Comparison of ENCODE assay signal across 28 cellular contexts in the genomic region with DNA sequence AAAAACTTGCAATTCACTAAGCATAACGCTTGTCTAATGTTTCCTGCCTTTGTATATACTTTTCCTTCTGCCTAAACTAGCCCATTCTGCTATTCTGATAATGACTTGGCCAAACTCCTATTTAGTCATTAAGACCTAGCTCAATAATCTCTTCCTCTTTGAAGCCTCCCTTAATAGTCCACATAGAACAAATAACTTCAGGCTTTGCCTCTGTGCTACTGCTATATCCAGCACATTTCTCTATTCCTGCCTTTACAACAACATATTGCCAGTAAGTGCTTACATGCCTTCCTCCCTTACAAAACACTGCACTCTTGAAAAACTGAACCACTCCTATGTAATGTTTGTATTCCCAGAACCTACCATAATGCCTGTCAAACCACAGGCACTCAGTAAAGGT. TPM values are rescaled to one million over a fixed set of nuclear protein-coding genes. Genes with fewer than 3 reads are reported as not detected.
A peak's percentile ranks its signal among the peaks of the same experiment; 100 is the strongest.
DNase-seq lines count a peak whose midpoint lies in the region; ATAC-seq and TF ChIP-seq lines count a peak whose summit lies in the region.
"Had no signal": no experiment of that assay in that cellular context is flagged by ENCODE, and none has a peak within 500 bp of the region (broad histone marks: within the 10 kb centered on the region; RNA-seq: fewer than 3 reads in every experiment).

No MANE protein-coding gene starts in this region.

- no peak for TF ChIP-seq EP300 in esophagus muscularis mucosa (IDR thresholded peaks at IDR 0.05)

- peak overlapping the region; percentile 11 for H3K4me2 ChIP-seq in GM23248 (ENCODE audit: unreplicated experiment)

- WGBS in GM23248 (ENCODE audit: low coverage in 1 of 2, low lambda C conversion rate in 2 of 2, missing lambda C conversion rate in 2 of 2), 2 experiments: 91 to 100% methylated on average over 1 of the region's 1 CpG
- 61% methylated on average over 1 of the region's 1 CpG for WGBS in esophagus muscularis mucosa

- 0 out of 2 replicates have a peak, but pooled peaks cover 4% of the 10 kb centered on the region for H4K20me1 ChIP-seq in GM23248 (ENCODE audit: insufficient read depth)

- no peak for TF ChIP-seq CTCF in esophagus muscularis mucosa (IDR thresholded peaks at IDR 0.05)

- H3K4me3 ChIP-seq in GM23248: no peak overlapping the region
- no peak overlapping the region for H3K4me3 ChIP-seq in esophagus muscularis mucosa
- H3K4me3 ChIP-seq: breast epithelium, colonic mucosa, heart left ventricle, spleen had no signal

- H3K27ac ChIP-seq in GM23248 (no peak overlapping the region), esophagus muscularis mucosa (replicated peaks in 1 of 4) (no peak overlapping the region)
- H3K27ac ChIP-seq: colonic mucosa, foreskin keratinocyte had no signal

- H2AFZ ChIP-seq in GM23248: no peak overlapping the region

- H3K27me3 ChIP-seq in GM23248 (replicated peaks; ENCODE audit: insufficient read depth): no peaks in the 10 kb centered on the region
- H3K27me3 ChIP-seq in esophagus muscularis mucosa: no peaks in the 10 kb centered on the region
- H3K27me3 ChIP-seq: breast epithelium, colonic mucosa, foreskin keratinocyte, heart left ventricle, spleen had no signal

- H3K4me1 ChIP-seq in GM23248 (ENCODE audit: insufficient read depth) (peaks cover 37% of the 10 kb centered on the region), esophagus muscularis mucosa (peaks cover 0 to 18% (median 11%) of the 10 kb centered on the region in 4 donors)
- H3K4me1 ChIP-seq: breast epithelium, Caco-2, colonic mucosa, foreskin keratinocyte had no signal

- no peak overlapping the region for H3K9ac ChIP-seq in GM23248

- H3K9me3 ChIP-seq in GM23248 (ENCODE audit: low read depth) (no peaks in the 10 kb centered on the region), esophagus muscularis mucosa (no peaks in the 10 kb centered on the region)
- H3K9me3 ChIP-seq: breast epithelium, Caco-2, colonic mucosa, heart left ventricle, spleen had no signal

- H3F3A ChIP-seq in GM23248 (ENCODE audit: insufficient read depth): peaks cover 5% of the 10 kb centered on the region

- no peak for DNase-seq in GM23248
- peak; percentile 26 for DNase-seq in NCI-H2029 (lab: John Stamatoyannopoulos, UW)
- DNase-seq in dermis blood vessel endothelial cell: peak; percentile 14
- DNase-seq in renal cortical epithelial cell (ENCODE audit: low read depth): peak; percentile 29
- no peak for DNase-seq in esophagus muscularis mucosa (ENCODE audit: extremely low spot score)
- DNase-seq in activated naive CD4-positive, alpha-beta T cell (lab: John Stamatoyannopoulos, UW): no peak
- DNase-seq: activated CD4-positive, alpha-beta T cell treated with anti-CD3 and anti-CD28 coated beads for 1 hour; activated CD8-positive, alpha-beta T cell treated with anti-CD3 and anti-CD28 coated beads for 36 hours; C1 segment of cervical spinal cord; Caco-2; colonic mucosa; effector memory CD8-positive, alpha-beta T cell; foreskin keratinocyte; heart left ventricle; HFFc6; Karpas-422; NCI-H1694 treated with DMSO at 0.1 percent for 48 hours; NCI-H526; retina; spleen; stimulated activated CD4-positive, alpha-beta T cell treated with anti-CD3 and anti-CD28 coated beads, Interleukin-2, amount 100 ng/mL, for 48 hours; T-helper 1 cell; trophoblast cell had no signal

- ATAC-seq in HG03442 (IDR thresholded peaks at IDR 0.05; ENCODE audit: unreplicated experiment): no peak
- ATAC-seq: activated CD8-positive, alpha-beta T cell treated with anti-CD3 and anti-CD28 coated beads for 36 hours; activated naive CD4-positive, alpha-beta T cell treated with anti-CD3 and anti-CD28 coated beads, Interleukin-2, amount 50 U/mL, for 72 hours; activated T-helper 17 cell treated with anti-CD3 and anti-CD28 coated beads, Interleukin-2, amount 50 U/mL, for 72 hours; effector memory CD8-positive, alpha-beta T cell; esophagus mucosa; foreskin keratinocyte had no signal

- no peaks in the 10 kb centered on the region for H3K9me2 ChIP-seq in GM23248 (ENCODE audit: insufficient read depth)

- H3K79me2 ChIP-seq in GM23248 (ENCODE audit: insufficient read depth): peaks cover 100% of the 10 kb centered on the region

- intact Hi-C loops in esophagus muscularis mucosa (cut with DNase I): loop anchor here (10.0 kb wide), 1 partner anchor 759 kb away; no protein-coding TSS in a partner anchor

- H3K36me3 ChIP-seq in GM23248 (ENCODE audit: low read depth) (no peaks in the 10 kb centered on the region), esophagus muscularis mucosa (no peaks in the 10 kb centered on the region)
- H3K36me3 ChIP-seq: breast epithelium, colonic mucosa, heart left ventricle, spleen had no signal

- in situ Hi-C loops in GM23248 (cut with MboI): no loop called here

- no peak for TF ChIP-seq POLR2A in esophagus muscularis mucosa (IDR thresholded peaks at IDR 0.05; ENCODE audit: low read depth)

RNA-seq across cellular contexts. Expression of a gene that starts 13.8 kb away (rescaled TPM):
- 12.9 and 13.2 TPM in 2 replicates for total RNA-seq in GM23248 (2014; rRNA removed; shearing (Covaris generic))
- polyA plus RNA-seq in GM23248 (2016; fragmentation: Nextera tagmentation; extraction: Ambion mirVana): 25.2 and 25.7 TPM in 2 replicates
- total RNA-seq in dermis blood vessel endothelial cell: 11.6 and 12.3 TPM in 2 replicates
- total RNA-seq in renal cortical epithelial cell: 11.6 and 130 TPM in 2 replicates
- 10 to 100 TPM; 12.5 to 36.9 (median 24.4) TPM for total RNA-seq in esophagus muscularis mucosa
- total RNA-seq: activated CD8-positive, alpha-beta T cell treated with anti-CD3 and anti-CD28 coated beads for 36 hours; activated naive CD4-positive, alpha-beta T cell treated with anti-CD3 and anti-CD28 coated beads, Interleukin-2, amount 50 U/mL, for 72 hours; activated T-helper 17 cell treated with anti-CD3 and anti-CD28 coated beads, Interleukin-2, amount 50 U/mL, for 72 hours had no signal

Comparison
In these comparisons a context has a peak if more than half of its experiments do, and no peak if none do; other contexts are left out.
1. DNase-seq: peak in NCI-H2029 (single experiment), dermis blood vessel endothelial cell (single experiment) and renal cortical epithelial cell (single experiment); none in GM23248 (single experiment), esophagus muscularis mucosa (single experiment) and activated naive CD4-positive, alpha-beta T cell (0 of 4).